25 cellular contexts compared by ENCODE assay signal in the genomic region with DNA sequence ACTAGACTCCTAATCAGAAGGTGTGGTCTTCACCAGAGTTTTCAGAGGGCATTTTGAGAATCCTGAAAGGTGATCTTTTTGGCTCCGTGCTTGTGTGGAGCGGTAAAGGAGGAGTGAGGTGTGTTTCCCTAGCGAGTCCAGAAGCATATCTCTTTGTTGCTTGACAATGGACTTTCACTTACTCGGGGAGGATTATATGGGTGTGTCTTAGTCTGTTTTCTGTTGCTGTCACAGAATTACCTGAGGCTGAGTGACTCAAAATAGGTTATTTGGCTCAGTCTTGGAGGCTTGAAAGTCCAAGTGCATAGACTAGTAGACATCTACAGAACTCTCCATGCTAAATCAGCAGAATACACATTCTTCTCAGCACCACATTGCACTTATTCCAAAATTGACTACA. TPM values are rescaled to one million over a fixed set of nuclear protein-coding genes. Genes with fewer than 3 reads are reported as not detected.
DNase-seq lines count a peak whose midpoint lies in the region; ATAC-seq, FAIRE-seq and TF ChIP-seq lines count a peak whose summit lies in the region.
"Had no signal": no experiment of that assay in that cellular context is flagged by ENCODE, and none has a peak within 500 bp of the region (broad histone marks: within the 10 kb centered on the region; RNA-seq: fewer than 3 reads in every experiment).

No MANE protein-coding gene starts in this region.

- no peak for FAIRE-seq in bronchial epithelial cell (lab: Jason Lieb, UNC)
- FAIRE-seq: D721Med, GM12878, GM19239 had no signal

- peak overlapping the region; percentile 15 for H3K4me3 Mint-ChIP-seq in type B pancreatic cell
- H3K4me3 Mint-ChIP-seq in stimulated activated memory B cell treated with anti-CD40 and anti-IgM and Interleukin-4, amounts not matched to agents 10 μg/mL and 1 μg/mL and 100 μg/mL, for 72 hours = no peak overlapping the region
- H3K4me3 Mint-ChIP-seq: CD4-positive, CD25-positive, alpha-beta regulatory T cell; CD8-positive, alpha-beta memory T cell; H9 had no signal

- ATAC-seq in left colon (peak; percentile 100), HG03439 (IDR thresholded peaks at IDR 0.05; ENCODE audit: unreplicated experiment) (no peak)
- ATAC-seq in stimulated activated memory B cell treated with anti-CD40 and anti-IgM and Interleukin-4, amounts not matched to agents 10 μg/mL and 1 μg/mL and 100 μg/mL, for 72 hours = no peak
- ATAC-seq: GM12878, HCT116 had no signal

- H3K36me3 Mint-ChIP-seq in type B pancreatic cell = no peaks in the 10 kb centered on the region
- no peaks in the 10 kb centered on the region for H3K36me3 Mint-ChIP-seq in stimulated activated memory B cell treated with anti-CD40 and anti-IgM and Interleukin-4, amounts not matched to agents 10 μg/mL and 1 μg/mL and 100 μg/mL, for 72 hours

- TF ChIP-seq CTCF in bronchial epithelial cell (IDR thresholded peaks at IDR 0.05; ENCODE audit: insufficient read depth, low read length, severe bottlenecking) (no peak), type B pancreatic cell (conservative IDR thresholded peaks at IDR 0.05) (no peak)

- WGBS in esophagus, 2 donors = 49 to 62% methylated on average over 4 of the region's 4 CpGs

- peak; percentile 12 for DNase-seq in bronchial epithelial cell (ENCODE audit: low read depth)
- DNase-seq in left colon = no peak
- DNase-seq in type B pancreatic cell (ENCODE audit: extremely low spot score, unreplicated experiment) = no peak
- no peak for DNase-seq in activated naive CD4-positive, alpha-beta T cell treated with anti-CD3 and anti-CD28 coated beads, Interleukin-2, amount 50 U/mL, for 16 hours
- DNase-seq in stimulated activated CD4-positive, alpha-beta T cell treated with anti-CD3 and anti-CD28 coated beads, Interleukin-12 subunit alpha, Interleukin-12 subunit beta, amount 100 ng/mL, for 4 hours = no peak
- DNase-seq: CD4-positive, CD25-positive, alpha-beta regulatory T cell; CD8-positive, alpha-beta memory T cell; DMS 273 treated with DMSO at 0.1 percent for 48 hours; DMS79; EL; GDM1; GM23248; H9 had no signal

- peaks cover 0 to 8% of the 10 kb centered on the region in 2 donors for H3K4me1 ChIP-seq in esophagus (ENCODE audit: control insufficient read depth in 2 of 2, insufficient read depth in 2 of 2, low read length in 1 of 2)
- H3K4me1 ChIP-seq: BLaER1 had no signal

- no peaks in the 10 kb centered on the region for H3K27me3 ChIP-seq in bronchial epithelial cell (ENCODE audit: control insufficient read depth, insufficient read depth, low read length)
- H3K27me3 ChIP-seq in esophagus (ENCODE audit: control insufficient read depth in 1 of 2, insufficient read depth in 2 of 2, low read length in 2 of 2) = no peaks in the 10 kb centered on the region
- H3K27me3 ChIP-seq: BLaER1 had no signal

- peak overlapping the region; percentile 9 for H3K27ac Mint-ChIP-seq in type B pancreatic cell
- H3K27ac Mint-ChIP-seq in stimulated activated memory B cell treated with anti-CD40 and anti-IgM and Interleukin-4, amounts not matched to agents 10 μg/mL and 1 μg/mL and 100 μg/mL, for 72 hours = no peak overlapping the region
- H3K27ac Mint-ChIP-seq: CD4-positive, CD25-positive, alpha-beta regulatory T cell; CD8-positive, alpha-beta memory T cell; H9 had no signal

- no peaks in the 10 kb centered on the region for H3K27me3 Mint-ChIP-seq in type B pancreatic cell
- peaks cover 10% of the 10 kb centered on the region for H3K27me3 Mint-ChIP-seq in stimulated activated memory B cell treated with anti-CD40 and anti-IgM and Interleukin-4, amounts not matched to agents 10 μg/mL and 1 μg/mL and 100 μg/mL, for 72 hours
- H3K27me3 Mint-ChIP-seq: CD8-positive, alpha-beta memory T cell had no signal

- peak overlapping the region; percentile 2 to 74 for H3K27ac ChIP-seq in esophagus (ENCODE audit: low read depth in 2 of 2, low read length in 1 of 2)
- H3K27ac ChIP-seq: BLaER1, C4-2B, GM23248 had no signal

- H3K36me3 ChIP-seq in bronchial epithelial cell (ENCODE audit: control insufficient read depth, insufficient read depth, low read length) (no peaks in the 10 kb centered on the region), esophagus (ENCODE audit: control insufficient read depth in 2 of 2, insufficient read depth in 2 of 2, low read length in 1 of 2) (no peaks in the 10 kb centered on the region)
- H3K36me3 ChIP-seq: BLaER1 had no signal

- no peaks in the 10 kb centered on the region for H3K9me3 ChIP-seq in esophagus (ENCODE audit: control insufficient read depth in 2 of 2, insufficient read depth in 1 of 2, low read depth in 1 of 2, low read length in 1 of 2)
- H3K9me3 ChIP-seq: BLaER1 had no signal

- intact Hi-C loops in left colon (cut with DNase I, micrococcal nuclease) = no loop called here

- H3K9me3 Mint-ChIP-seq in type B pancreatic cell = no peaks in the 10 kb centered on the region
- no peaks in the 10 kb centered on the region for H3K9me3 Mint-ChIP-seq in stimulated activated memory B cell treated with anti-CD40 and anti-IgM and Interleukin-4, amounts not matched to agents 10 μg/mL and 1 μg/mL and 100 μg/mL, for 72 hours

- H3K4me3 ChIP-seq in bronchial epithelial cell (ENCODE audit: low read depth, low read length) = no peak overlapping the region
- H3K4me3 ChIP-seq in esophagus (ENCODE audit: low read depth in 1 of 2, low read length in 2 of 2) = no peak overlapping the region
- H3K4me3 ChIP-seq: BLaER1, GM12878, GM23248 had no signal

- no peaks in the 10 kb centered on the region for H3K4me1 Mint-ChIP-seq in type B pancreatic cell (ENCODE audit: unreplicated experiment)
- H3K4me1 Mint-ChIP-seq in stimulated activated memory B cell treated with anti-CD40 and anti-IgM and Interleukin-4, amounts not matched to agents 10 μg/mL and 1 μg/mL and 100 μg/mL, for 72 hours = no peaks in the 10 kb centered on the region
- H3K4me1 Mint-ChIP-seq: CD8-positive, alpha-beta memory T cell had no signal

RNA-seq across cellular contexts. Expression of a gene that starts 57.9 kb away (rescaled TPM):
- total RNA-seq in bronchial epithelial cell (not detected in 2 replicates), left colon (not detected), type B pancreatic cell (ENCODE audit: low replicate concordance) (0.34 and 2.0 TPM in 2 replicates)
- polyA plus RNA-seq in esophagus = not detected
- total RNA-seq: A172; A673; CD4-positive, CD25-positive, alpha-beta regulatory T cell; CD8-positive, alpha-beta memory T cell; GM12878; GM23248; H4; H9 had no signal
- polyA plus RNA-seq: CD4-positive, CD25-positive, alpha-beta regulatory T cell; CD8-positive, alpha-beta memory T cell; GM23248 had no signal
